In the genomic region with DNA sequence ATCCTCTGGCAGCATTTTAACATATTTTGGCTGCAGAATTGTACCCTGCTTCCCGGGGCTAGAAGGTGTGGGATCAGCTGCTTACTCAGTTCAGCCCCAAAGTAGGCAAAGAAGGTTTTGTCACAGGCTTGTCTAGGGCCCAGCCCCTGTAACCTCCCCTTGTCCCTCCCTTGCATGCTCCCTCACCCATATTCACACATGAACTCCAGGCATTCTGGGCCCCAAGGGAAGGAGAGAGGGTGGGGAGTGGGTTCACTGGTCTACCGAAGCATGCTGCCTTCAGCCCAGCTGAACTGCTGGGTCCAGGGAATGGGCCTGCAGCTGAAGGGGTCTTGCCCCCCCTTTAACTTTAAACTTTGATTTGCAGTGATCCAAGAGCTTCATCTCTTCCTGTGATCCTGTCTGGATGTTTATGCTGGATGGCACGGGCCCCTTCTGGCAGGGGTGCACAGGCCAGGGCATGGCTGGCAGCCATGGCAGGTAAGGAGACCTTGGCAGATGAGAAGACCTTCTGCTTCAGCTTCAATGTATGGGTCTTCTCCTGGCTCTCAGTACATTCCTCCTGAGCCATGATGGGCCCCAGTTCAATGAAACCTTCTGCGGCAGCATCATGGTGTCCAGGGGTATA, we compare ENCODE assay signal across 7 cellular contexts.
DNase-seq lines count a peak whose midpoint lies in the region; ATAC-seq and TF ChIP-seq lines count a peak whose summit lies in the region.
"Not testable (repeated sequence)": the region's sequence is repeated elsewhere in the genome, so short reads cannot be mapped to it uniquely, and the experiment has no call there.

No MANE protein-coding gene starts in this region.

- not testable (repeated sequence) for TF ChIP-seq CTCF in RWPE2 (IDR thresholded peaks at IDR 0.05; ENCODE audit: poor library complexity, severe bottlenecking); chondrocyte (IDR thresholded peaks at IDR 0.05); right lobe of liver (IDR thresholded peaks at IDR 0.05); upper lobe of right lung (IDR thresholded peaks at IDR 0.05)

- H3K4me1 Mint-ChIP-seq in chondrocyte (ENCODE audit: low read depth) = not testable (repeated sequence)

- peaks cover 29% of the 10 kb centered on the region for H3K9me3 Mint-ChIP-seq in chondrocyte (ENCODE audit: low read depth)

- not testable (repeated sequence) for ATAC-seq in RWPE2 (ENCODE audit: low read depth); right cardiac atrium; right lobe of liver; upper lobe of right lung

- intact Hi-C loops in right cardiac atrium (cut with DNase I); right lobe of liver (cut with DNase I); posterior vena cava (cut with DNase I); upper lobe of right lung (cut with DNase I): not testable (repeated sequence)

- not testable (repeated sequence) for TF ChIP-seq POLR2A in right lobe of liver (IDR thresholded peaks at IDR 0.05)

- DNase-seq in RWPE2 (ENCODE audit: low spot score) = peak; percentile 30
- DNase-seq in chondrocyte (ENCODE audit: low spot score) = peak; percentile 88
- DNase-seq in right cardiac atrium = peak in 2 of 3 donors; percentile 18 to 29
- DNase-seq in right lobe of liver = peak in 2 of 3 donors; percentile 36 to 43
- DNase-seq in mesenteric fat pad (ENCODE audit: low spot score) = peak; percentile 88
- DNase-seq in posterior vena cava (ENCODE audit: low spot score) = peak; percentile 76
- DNase-seq in upper lobe of right lung = peak; percentile 51

- WGBS in right cardiac atrium = 67% methylated on average over 4 of the region's 4 CpGs
- 39% methylated on average over 2 of the region's 4 CpGs for WGBS in right lobe of liver (ENCODE audit: insufficient coverage, low coverage, low lambda C conversion rate, missing lambda C conversion rate)

- not testable (repeated sequence) for H3K9me3 ChIP-seq in RWPE2 (ENCODE audit: severe bottlenecking); right cardiac atrium (ENCODE audit: control insufficient read depth, low read length); right lobe of liver
- H3K9me3 ChIP-seq in upper lobe of right lung = peaks cover 25% of the 10 kb centered on the region

- not testable (repeated sequence) for H3K36me3 ChIP-seq in RWPE2 (ENCODE audit: low read depth); right lobe of liver; upper lobe of right lung

- not testable (repeated sequence) for H3K27me3 ChIP-seq in RWPE2 (ENCODE audit: insufficient read depth, poor library complexity, severe bottlenecking); right cardiac atrium (ENCODE audit: control insufficient read depth, insufficient read depth); right lobe of liver; upper lobe of right lung

- H3K27me3 Mint-ChIP-seq in chondrocyte (ENCODE audit: low read depth) = not testable (repeated sequence)

- H3K4me3 ChIP-seq in RWPE2 (ENCODE audit: severe bottlenecking); right cardiac atrium (ENCODE audit: low read length); right lobe of liver; upper lobe of right lung: not testable (repeated sequence)

- not testable (repeated sequence) for H3K36me3 Mint-ChIP-seq in chondrocyte (ENCODE audit: low read depth)

- H3K4me3 Mint-ChIP-seq in chondrocyte (ENCODE audit: unreplicated experiment) = not testable (repeated sequence)

- not testable (repeated sequence) for H3K27ac ChIP-seq in RWPE2 (ENCODE audit: poor library complexity, severe bottlenecking); right cardiac atrium (ENCODE audit: low read length); right lobe of liver; upper lobe of right lung

- H3K4me1 ChIP-seq in RWPE2 (ENCODE audit: insufficient read depth, poor library complexity, severe bottlenecking); right cardiac atrium (ENCODE audit: control insufficient read depth, insufficient read depth, low read length); right lobe of liver; upper lobe of right lung: not testable (repeated sequence)

- H3K27ac Mint-ChIP-seq in chondrocyte (ENCODE audit: unreplicated experiment) = not testable (repeated sequence)

Comparison
In these comparisons a context has a peak if more than half of its experiments do, and no peak if none do; other contexts are left out.
1. DNase-seq: peak in every context shown above with its lines; median percentile 88 in chondrocyte; 88 in mesenteric fat pad; 76 in posterior vena cava; 51 in upper lobe of right lung; 40 in right lobe of liver; 30 in RWPE2; 24 in right cardiac atrium.